Comparison of ENCODE assay signal across 1 cellular context in genomic region chr12:6949063-6949594, GRCh38.
A peak's percentile ranks its signal among the peaks of the same experiment; 100 is the strongest.
TF ChIP-seq lines count a peak whose summit lies in the region.

No MANE protein-coding gene starts in this region.

TF ChIP-seq in GM12878, 131 proteins besides CTCF, POLR2A, EP300 and RAD21 (continues in another document):
- peak; percentile 81 for TF ChIP-seq MEF2B (IDR thresholded peaks at IDR 0.05; ENCODE audit: partially characterized antibody, poor library complexity, severe bottlenecking)
- TF ChIP-seq, protein P1, sequence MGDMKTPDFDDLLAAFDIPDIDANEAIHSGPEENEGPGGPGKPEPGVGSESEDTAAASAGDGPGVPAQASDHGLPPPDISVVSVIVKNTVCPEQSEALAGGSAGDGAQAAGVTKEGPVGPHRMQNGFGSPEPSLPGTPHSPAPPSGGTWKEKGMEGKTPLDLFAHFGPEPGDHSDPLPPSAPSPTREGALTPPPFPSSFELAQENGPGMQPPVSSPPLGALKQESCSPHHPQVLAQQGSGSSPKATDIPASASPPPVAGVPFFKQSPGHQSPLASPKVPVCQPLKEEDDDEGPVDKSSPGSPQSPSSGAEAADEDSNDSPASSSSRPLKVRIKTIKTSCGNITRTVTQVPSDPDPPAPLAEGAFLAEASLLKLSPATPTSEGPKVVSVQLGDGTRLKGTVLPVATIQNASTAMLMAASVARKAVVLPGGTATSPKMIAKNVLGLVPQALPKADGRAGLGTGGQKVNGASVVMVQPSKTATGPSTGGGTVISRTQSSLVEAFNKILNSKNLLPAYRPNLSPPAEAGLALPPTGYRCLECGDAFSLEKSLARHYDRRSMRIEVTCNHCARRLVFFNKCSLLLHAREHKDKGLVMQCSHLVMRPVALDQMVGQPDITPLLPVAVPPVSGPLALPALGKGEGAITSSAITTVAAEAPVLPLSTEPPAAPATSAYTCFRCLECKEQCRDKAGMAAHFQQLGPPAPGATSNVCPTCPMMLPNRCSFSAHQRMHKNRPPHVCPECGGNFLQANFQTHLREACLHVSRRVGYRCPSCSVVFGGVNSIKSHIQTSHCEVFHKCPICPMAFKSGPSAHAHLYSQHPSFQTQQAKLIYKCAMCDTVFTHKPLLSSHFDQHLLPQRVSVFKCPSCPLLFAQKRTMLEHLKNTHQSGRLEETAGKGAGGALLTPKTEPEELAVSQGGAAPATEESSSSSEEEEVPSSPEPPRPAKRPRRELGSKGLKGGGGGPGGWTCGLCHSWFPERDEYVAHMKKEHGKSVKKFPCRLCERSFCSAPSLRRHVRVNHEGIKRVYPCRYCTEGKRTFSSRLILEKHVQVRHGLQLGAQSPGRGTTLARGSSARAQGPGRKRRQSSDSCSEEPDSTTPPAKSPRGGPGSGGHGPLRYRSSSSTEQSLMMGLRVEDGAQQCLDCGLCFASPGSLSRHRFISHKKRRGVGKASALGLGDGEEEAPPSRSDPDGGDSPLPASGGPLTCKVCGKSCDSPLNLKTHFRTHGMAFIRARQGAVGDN (IDR thresholded peaks at IDR 0.05), result peak; percentile 87; the same call in 1 of the 2 replicates
- peak; percentile 56 for TF ChIP-seq SKIL (IDR thresholded peaks at IDR 0.05; ENCODE audit: low read depth, poor library complexity, severe bottlenecking)
- no peak for TF ChIP-seq ZNF24 (IDR thresholded peaks at IDR 0.05)
- TF ChIP-seq, protein P2, sequence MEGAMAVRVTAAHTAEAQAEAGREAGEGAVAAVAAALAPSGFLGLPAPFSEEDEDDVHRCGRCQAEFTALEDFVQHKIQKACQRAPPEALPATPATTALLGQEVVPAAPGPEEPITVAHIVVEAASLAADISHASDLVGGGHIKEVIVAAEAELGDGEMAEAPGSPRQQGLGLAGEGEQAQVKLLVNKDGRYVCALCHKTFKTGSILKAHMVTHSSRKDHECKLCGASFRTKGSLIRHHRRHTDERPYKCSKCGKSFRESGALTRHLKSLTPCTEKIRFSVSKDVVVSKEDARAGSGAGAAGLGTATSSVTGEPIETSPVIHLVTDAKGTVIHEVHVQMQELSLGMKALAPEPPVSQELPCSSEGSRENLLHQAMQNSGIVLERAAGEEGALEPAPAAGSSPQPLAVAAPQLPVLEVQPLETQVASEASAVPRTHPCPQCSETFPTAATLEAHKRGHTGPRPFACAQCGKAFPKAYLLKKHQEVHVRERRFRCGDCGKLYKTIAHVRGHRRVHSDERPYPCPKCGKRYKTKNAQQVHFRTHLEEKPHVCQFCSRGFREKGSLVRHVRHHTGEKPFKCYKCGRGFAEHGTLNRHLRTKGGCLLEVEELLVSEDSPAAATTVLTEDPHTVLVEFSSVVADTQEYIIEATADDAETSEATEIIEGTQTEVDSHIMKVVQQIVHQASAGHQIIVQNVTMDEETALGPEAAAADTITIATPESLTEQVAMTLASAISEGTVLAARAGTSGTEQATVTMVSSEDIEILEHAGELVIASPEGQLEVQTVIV (IDR thresholded peaks at IDR 0.05; ENCODE audit: borderline replicate concordance, partially characterized antibody), result no peak
- no peak for TF ChIP-seq ZNF384 (IDR thresholded peaks at IDR 0.05; ENCODE audit: borderline replicate concordance, low read depth, low read length)
- no peak for TF ChIP-seq HCFC1 (IDR thresholded peaks at IDR 0.05; ENCODE audit: low read length)
- peak; percentile 80; the same call in 1 of the 2 replicates for TF ChIP-seq ESRRA (IDR thresholded peaks at IDR 0.05; ENCODE audit: low read length)
- no peak for TF ChIP-seq FOXK2 (IDR thresholded peaks at IDR 0.05)
- no peak for TF ChIP-seq PAX5 (IDR thresholded peaks at IDR 0.05; ENCODE audit: borderline replicate concordance, low read depth, low read length)
- TF ChIP-seq RELA (IDR thresholded peaks at IDR 0.05; ENCODE audit: borderline replicate concordance, partially characterized antibody), result no peak
- TF ChIP-seq HDGF (IDR thresholded peaks at IDR 0.05), result peak; percentile 57; the same call in 1 of the 2 replicates
- TF ChIP-seq NR2F1 (conservative IDR thresholded peaks at IDR 0.05), result peak; percentile 64; the same call in 1 of the 2 replicates
- no peak for TF ChIP-seq BMI1 (IDR thresholded peaks at IDR 0.05; ENCODE audit: borderline replicate concordance)
- 0 out of 2 replicates have a peak, but pooled peaks have one; percentile 18 for TF ChIP-seq MAX (IDR thresholded peaks at IDR 0.05; ENCODE audit: low read depth, low read length)
- TF ChIP-seq TCF3 (IDR thresholded peaks at IDR 0.05; ENCODE audit: borderline replicate concordance, insufficient read depth, low read depth, low read length), result no peak
- TF ChIP-seq, protein P3, sequence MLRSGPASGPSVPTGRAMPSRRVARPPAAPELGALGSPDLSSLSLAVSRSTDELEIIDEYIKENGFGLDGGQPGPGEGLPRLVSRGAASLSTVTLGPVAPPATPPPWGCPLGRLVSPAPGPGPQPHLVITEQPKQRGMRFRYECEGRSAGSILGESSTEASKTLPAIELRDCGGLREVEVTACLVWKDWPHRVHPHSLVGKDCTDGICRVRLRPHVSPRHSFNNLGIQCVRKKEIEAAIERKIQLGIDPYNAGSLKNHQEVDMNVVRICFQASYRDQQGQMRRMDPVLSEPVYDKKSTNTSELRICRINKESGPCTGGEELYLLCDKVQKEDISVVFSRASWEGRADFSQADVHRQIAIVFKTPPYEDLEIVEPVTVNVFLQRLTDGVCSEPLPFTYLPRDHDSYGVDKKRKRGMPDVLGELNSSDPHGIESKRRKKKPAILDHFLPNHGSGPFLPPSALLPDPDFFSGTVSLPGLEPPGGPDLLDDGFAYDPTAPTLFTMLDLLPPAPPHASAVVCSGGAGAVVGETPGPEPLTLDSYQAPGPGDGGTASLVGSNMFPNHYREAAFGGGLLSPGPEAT (IDR thresholded peaks at IDR 0.05; ENCODE audit: low read depth), result peak; percentile 39; the same call in 1 of the 2 replicates
- TF ChIP-seq PKNOX1 (IDR thresholded peaks at IDR 0.05), result 0 out of 2 replicates have a peak, but pooled peaks have one; percentile 7
- TF ChIP-seq NFYA (IDR thresholded peaks at IDR 0.05; ENCODE audit: borderline replicate concordance, low read depth, low read length), result no peak
- TF ChIP-seq MEF2A (IDR thresholded peaks at IDR 0.05; ENCODE audit: insufficient read depth, low read depth, low read length), result peak; percentile 70
- no peak for TF ChIP-seq BRCA1 (IDR thresholded peaks at IDR 0.05; ENCODE audit: low read depth, low read length)
- TF ChIP-seq EED (IDR thresholded peaks at IDR 0.05; ENCODE audit: low read depth), result 0 out of 2 replicates have a peak, but pooled peaks have one; percentile 24
- TF ChIP-seq STAT3 (IDR thresholded peaks at IDR 0.05; ENCODE audit: low read depth, low read length), result no peak
- TF ChIP-seq, protein P4, sequence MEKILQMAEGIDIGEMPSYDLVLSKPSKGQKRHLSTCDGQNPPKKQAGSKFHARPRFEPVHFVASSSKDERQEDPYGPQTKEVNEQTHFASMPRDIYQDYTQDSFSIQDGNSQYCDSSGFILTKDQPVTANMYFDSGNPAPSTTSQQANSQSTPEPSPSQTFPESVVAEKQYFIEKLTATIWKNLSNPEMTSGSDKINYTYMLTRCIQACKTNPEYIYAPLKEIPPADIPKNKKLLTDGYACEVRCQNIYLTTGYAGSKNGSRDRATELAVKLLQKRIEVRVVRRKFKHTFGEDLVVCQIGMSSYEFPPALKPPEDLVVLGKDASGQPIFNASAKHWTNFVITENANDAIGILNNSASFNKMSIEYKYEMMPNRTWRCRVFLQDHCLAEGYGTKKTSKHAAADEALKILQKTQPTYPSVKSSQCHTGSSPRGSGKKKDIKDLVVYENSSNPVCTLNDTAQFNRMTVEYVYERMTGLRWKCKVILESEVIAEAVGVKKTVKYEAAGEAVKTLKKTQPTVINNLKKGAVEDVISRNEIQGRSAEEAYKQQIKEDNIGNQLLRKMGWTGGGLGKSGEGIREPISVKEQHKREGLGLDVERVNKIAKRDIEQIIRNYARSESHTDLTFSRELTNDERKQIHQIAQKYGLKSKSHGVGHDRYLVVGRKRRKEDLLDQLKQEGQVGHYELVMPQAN (conservative IDR thresholded peaks at IDR 0.05), result no peak
- 0 out of 2 replicates have a peak, but pooled peaks have one; percentile 21 for TF ChIP-seq BCL11A (IDR thresholded peaks at IDR 0.05; ENCODE audit: low read depth, low read length)
- TF ChIP-seq MTA2 (IDR thresholded peaks at IDR 0.05; ENCODE audit: low read depth), result peak; percentile 31; the same call in 1 of the 2 replicates
- peak in 1 of 2 experiments; percentile 26; a peak in 1 of 4 replicates for TF ChIP-seq BHLHE40 (IDR thresholded peaks at IDR 0.05; ENCODE audit: borderline replicate concordance in 1 of 2, low read depth in 2 of 2, low read length in 1 of 2)
- TF ChIP-seq CREM (IDR thresholded peaks at IDR 0.05; ENCODE audit: low read depth), result no peak
- 0 out of 2 replicates have a peak, but pooled peaks have one; percentile 28 for TF ChIP-seq CHD2 (IDR thresholded peaks at IDR 0.05; ENCODE audit: borderline replicate concordance, low read depth, low read length)
- no peak for TF ChIP-seq KAT2A (conservative IDR thresholded peaks at IDR 0.05; ENCODE audit: control insufficient read depth, low read depth, low read length)
- TF ChIP-seq ATF7 (IDR thresholded peaks at IDR 0.05; ENCODE audit: low read depth), result peak; percentile 43
- TF ChIP-seq NBN (IDR thresholded peaks at IDR 0.05), result no peak; the same call in 1 of the 2 replicates
- no peak for TF ChIP-seq RUNX3 (IDR thresholded peaks at IDR 0.05; ENCODE audit: low read length)
- peak; percentile 77; the same call in 1 of the 2 replicates for TF ChIP-seq DPF2 (IDR thresholded peaks at IDR 0.05)
- TF ChIP-seq FOS (IDR thresholded peaks at IDR 0.05; ENCODE audit: borderline replicate concordance, extremely low read depth, insufficient read length), result no peak
- no peak for TF ChIP-seq GABPA (IDR thresholded peaks at IDR 0.05; ENCODE audit: low read depth)
- TF ChIP-seq USF2 (IDR thresholded peaks at IDR 0.05; ENCODE audit: borderline replicate concordance, low read depth, low read length), result no peak
- peak; percentile 54 for TF ChIP-seq IKZF1 (conservative IDR thresholded peaks at IDR 0.05)
- no peak for TF ChIP-seq SRF (IDR thresholded peaks at IDR 0.05; ENCODE audit: low read depth in 2 of 2, low read length in 2 of 2)
- no peak for TF ChIP-seq NR2C2 (IDR thresholded peaks at IDR 0.05; ENCODE audit: borderline replicate concordance, control insufficient read depth, insufficient read length, low read depth)
- TF ChIP-seq, protein P5, sequence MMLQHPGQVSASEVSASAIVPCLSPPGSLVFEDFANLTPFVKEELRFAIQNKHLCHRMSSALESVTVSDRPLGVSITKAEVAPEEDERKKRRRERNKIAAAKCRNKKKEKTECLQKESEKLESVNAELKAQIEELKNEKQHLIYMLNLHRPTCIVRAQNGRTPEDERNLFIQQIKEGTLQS (IDR thresholded peaks at IDR 0.05; ENCODE audit: borderline replicate concordance, extremely low read depth, low read depth, low read length), result no peak
- peak; percentile 67 for TF ChIP-seq GATAD2B (conservative IDR thresholded peaks at IDR 0.05; ENCODE audit: low read depth)
- TF ChIP-seq SP1 (IDR thresholded peaks at IDR 0.05; ENCODE audit: low read depth, low read length), result peak; percentile 8
- TF ChIP-seq, protein P6, sequence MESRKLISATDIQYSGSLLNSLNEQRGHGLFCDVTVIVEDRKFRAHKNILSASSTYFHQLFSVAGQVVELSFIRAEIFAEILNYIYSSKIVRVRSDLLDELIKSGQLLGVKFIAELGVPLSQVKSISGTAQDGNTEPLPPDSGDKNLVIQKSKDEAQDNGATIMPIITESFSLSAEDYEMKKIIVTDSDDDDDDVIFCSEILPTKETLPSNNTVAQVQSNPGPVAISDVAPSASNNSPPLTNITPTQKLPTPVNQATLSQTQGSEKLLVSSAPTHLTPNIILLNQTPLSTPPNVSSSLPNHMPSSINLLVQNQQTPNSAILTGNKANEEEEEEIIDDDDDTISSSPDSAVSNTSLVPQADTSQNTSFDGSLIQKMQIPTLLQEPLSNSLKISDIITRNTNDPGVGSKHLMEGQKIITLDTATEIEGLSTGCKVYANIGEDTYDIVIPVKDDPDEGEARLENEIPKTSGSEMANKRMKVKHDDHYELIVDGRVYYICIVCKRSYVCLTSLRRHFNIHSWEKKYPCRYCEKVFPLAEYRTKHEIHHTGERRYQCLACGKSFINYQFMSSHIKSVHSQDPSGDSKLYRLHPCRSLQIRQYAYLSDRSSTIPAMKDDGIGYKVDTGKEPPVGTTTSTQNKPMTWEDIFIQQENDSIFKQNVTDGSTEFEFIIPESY (IDR thresholded peaks at IDR 0.05), result no peak
